Comparison of ENCODE assay signal across 1 cellular context in the genomic region with DNA sequence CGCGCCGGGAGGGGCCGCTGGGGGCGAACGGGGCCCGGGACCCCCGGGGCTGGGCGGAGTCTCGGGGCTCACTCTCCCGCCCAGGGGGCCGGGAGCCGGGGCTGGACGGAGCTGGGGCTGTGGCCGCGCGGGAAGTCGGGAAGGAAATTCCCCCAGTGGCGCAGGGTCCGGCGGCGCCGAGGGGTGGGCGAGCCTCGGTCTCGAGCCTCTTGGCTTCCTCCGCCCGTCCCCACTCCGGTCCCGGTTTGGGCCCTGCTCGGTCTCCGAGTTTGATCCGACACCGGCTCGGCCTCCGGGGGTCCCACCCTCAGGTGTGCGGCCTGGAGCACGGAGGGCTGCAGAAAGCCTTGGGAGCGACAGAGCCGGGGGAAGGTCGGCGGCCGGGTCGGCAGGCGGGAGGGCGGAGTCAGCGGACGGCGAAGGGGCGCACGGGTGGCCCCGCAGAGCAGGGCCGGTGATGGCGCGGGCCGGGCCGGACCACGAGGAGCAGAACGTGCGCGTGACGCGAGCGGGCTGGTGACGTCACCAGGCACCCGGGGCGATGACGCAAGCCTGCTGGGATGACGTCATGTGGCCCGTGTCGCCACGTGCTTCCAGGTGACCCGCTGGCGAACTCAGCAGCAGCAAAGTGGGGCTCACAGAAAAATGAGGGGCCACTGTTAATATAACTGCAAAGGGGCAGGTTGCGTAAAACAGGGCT.
TF ChIP-seq lines count a peak whose summit lies in the region.

No MANE protein-coding gene starts in this region.

TF ChIP-seq in HEK293, 187 proteins besides CTCF, POLR2A, EP300 and RAD21 (continued from another document and continues in another):
- TF ChIP-seq ZNF600 (tag by site-specific recombination; IDR thresholded peaks at IDR 0.05) = peak; percentile 100
- peak; percentile 93; the same call in 1 of the 2 replicates for TF ChIP-seq ZNF501 (tag by site-specific recombination; IDR thresholded peaks at IDR 0.05)
- peak; percentile 89 for TF ChIP-seq ZSCAN30 (tag by site-specific recombination; IDR thresholded peaks at IDR 0.05)
- TF ChIP-seq ZNF423 (tag by site-specific recombination; IDR thresholded peaks at IDR 0.05) = no peak; the same call in 1 of the 2 replicates
- TF ChIP-seq, protein P1, sequence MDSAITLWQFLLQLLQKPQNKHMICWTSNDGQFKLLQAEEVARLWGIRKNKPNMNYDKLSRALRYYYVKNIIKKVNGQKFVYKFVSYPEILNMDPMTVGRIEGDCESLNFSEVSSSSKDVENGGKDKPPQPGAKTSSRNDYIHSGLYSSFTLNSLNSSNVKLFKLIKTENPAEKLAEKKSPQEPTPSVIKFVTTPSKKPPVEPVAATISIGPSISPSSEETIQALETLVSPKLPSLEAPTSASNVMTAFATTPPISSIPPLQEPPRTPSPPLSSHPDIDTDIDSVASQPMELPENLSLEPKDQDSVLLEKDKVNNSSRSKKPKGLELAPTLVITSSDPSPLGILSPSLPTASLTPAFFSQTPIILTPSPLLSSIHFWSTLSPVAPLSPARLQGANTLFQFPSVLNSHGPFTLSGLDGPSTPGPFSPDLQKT (IDR thresholded peaks at IDR 0.05; ENCODE audit: borderline replicate concordance, low read depth, low read length) = no peak
- TF ChIP-seq, protein P2, sequence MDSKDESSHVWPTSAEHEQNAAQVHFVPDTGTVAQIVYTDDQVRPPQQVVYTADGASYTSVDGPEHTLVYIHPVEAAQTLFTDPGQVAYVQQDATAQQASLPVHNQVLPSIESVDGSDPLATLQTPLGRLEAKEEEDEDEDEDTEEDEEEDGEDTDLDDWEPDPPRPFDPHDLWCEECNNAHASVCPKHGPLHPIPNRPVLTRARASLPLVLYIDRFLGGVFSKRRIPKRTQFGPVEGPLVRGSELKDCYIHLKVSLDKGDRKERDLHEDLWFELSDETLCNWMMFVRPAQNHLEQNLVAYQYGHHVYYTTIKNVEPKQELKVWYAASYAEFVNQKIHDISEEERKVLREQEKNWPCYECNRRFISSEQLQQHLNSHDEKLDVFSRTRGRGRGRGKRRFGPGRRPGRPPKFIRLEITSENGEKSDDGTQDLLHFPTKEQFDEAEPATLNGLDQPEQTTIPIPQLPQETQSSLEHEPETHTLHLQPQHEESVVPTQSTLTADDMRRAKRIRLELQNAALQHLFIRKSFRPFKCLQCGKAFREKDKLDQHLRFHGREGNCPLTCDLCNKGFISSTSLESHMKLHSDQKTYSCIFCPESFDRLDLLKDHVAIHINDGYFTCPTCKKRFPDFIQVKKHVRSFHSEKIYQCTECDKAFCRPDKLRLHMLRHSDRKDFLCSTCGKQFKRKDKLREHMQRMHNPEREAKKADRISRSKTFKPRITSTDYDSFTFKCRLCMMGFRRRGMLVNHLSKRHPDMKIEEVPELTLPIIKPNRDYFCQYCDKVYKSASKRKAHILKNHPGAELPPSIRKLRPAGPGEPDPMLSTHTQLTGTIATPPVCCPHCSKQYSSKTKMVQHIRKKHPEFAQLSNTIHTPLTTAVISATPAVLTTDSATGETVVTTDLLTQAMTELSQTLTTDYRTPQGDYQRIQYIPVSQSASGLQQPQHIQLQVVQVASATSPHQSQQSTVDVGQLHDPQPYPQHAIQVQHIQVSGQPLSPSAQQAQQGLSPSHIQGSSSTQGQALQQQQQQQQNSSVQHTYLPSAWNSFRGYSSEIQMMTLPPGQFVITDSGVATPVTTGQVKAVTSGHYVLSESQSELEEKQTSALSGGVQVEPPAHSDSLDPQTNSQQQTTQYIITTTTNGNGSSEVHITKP (tag by site-specific recombination; IDR thresholded peaks at IDR 0.05) = peak; percentile 88
- peak; percentile 91 for TF ChIP-seq ZFP69B (tag by site-specific recombination; IDR thresholded peaks at IDR 0.05)
- no peak; the same call in 1 of the 2 replicates for TF ChIP-seq SCRT1 (tag by site-specific recombination; IDR thresholded peaks at IDR 0.05; ENCODE audit: borderline replicate concordance)
- TF ChIP-seq MEIS1 (CRISPR knock-in tag; IDR thresholded peaks at IDR 0.05; ENCODE audit: borderline replicate concordance) = no peak; the same call in 1 of the 2 replicates
- TF ChIP-seq ZNF791 (tag by site-specific recombination; IDR thresholded peaks at IDR 0.05) = no peak
- TF ChIP-seq ZNF76 (tag by site-specific recombination; IDR thresholded peaks at IDR 0.05; ENCODE audit: borderline replicate concordance, low read depth) = peak; percentile 90
- peak; percentile 87; the same call in 1 of the 2 replicates for TF ChIP-seq ZNF660 (tag by site-specific recombination; IDR thresholded peaks at IDR 0.05)
- TF ChIP-seq ZNF366 (tag by site-specific recombination; conservative IDR thresholded peaks at IDR 0.05) = peak; percentile 66
- no peak for TF ChIP-seq ZNF302 (tag by site-specific recombination; IDR thresholded peaks at IDR 0.05; ENCODE audit: low read depth)
- peak; percentile 100 for TF ChIP-seq ZNF629 (tag by site-specific recombination; IDR thresholded peaks at IDR 0.05)
- TF ChIP-seq FEZF1 (tag by site-specific recombination; IDR thresholded peaks at IDR 0.05) = peak; percentile 94
- no peak for TF ChIP-seq ZNF140 (tag by site-specific recombination; IDR thresholded peaks at IDR 0.05)
- TF ChIP-seq ZNF677 (tag by site-specific recombination; IDR thresholded peaks at IDR 0.05) = 0 out of 2 replicates have a peak, but pooled peaks have one; percentile 35
- no peak for TF ChIP-seq ZNF560 (tag by site-specific recombination; IDR thresholded peaks at IDR 0.05; ENCODE audit: borderline replicate concordance)
- TF ChIP-seq, protein P3, sequence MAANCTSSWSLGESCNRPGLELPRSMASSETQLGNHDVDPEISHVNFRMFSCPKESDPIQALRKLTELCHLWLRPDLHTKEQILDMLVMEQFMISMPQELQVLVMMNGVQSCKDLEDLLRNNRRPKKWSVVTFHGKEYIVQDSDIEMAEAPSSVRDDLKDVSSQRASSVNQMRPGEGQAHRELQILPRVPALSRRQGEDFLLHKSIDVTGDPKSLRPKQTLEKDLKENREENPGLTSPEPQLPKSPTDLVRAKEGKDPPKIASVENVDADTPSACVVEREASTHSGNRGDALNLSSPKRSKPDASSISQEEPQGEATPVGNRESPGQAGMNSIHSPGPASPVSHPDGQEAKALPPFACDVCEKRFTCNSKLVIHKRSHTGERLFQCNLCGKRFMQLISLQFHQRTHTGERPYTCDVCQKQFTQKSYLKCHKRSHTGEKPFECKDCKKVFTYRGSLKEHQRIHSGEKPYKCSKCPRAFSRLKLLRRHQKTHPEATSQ (tag by site-specific recombination; IDR thresholded peaks at IDR 0.05) = peak; percentile 98
- TF ChIP-seq ZFHX2 (tag by site-specific recombination; conservative IDR thresholded peaks at IDR 0.05) = peak; percentile 56
- no peak for TF ChIP-seq ZFP41 (tag by site-specific recombination; IDR thresholded peaks at IDR 0.05; ENCODE audit: borderline replicate concordance)
- TF ChIP-seq, protein P4, sequence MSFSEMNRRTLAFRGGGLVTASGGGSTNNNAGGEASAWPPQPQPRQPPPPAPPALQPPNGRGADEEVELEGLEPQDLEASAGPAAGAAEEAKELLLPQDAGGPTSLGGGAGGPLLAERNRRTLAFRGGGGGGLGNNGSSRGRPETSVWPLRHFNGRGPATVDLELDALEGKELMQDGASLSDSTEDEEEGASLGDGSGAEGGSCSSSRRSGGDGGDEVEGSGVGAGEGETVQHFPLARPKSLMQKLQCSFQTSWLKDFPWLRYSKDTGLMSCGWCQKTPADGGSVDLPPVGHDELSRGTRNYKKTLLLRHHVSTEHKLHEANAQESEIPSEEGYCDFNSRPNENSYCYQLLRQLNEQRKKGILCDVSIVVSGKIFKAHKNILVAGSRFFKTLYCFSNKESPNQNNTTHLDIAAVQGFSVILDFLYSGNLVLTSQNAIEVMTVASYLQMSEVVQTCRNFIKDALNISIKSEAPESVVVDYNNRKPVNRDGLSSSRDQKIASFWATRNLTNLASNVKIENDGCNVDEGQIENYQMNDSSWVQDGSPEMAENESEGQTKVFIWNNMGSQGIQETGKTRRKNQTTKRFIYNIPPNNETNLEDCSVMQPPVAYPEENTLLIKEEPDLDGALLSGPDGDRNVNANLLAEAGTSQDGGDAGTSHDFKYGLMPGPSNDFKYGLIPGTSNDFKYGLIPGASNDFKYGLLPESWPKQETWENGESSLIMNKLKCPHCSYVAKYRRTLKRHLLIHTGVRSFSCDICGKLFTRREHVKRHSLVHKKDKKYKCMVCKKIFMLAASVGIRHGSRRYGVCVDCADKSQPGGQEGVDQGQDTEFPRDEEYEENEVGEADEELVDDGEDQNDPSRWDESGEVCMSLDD (tag by site-specific recombination; IDR thresholded peaks at IDR 0.05) = peak; percentile 98
- TF ChIP-seq, protein P5, sequence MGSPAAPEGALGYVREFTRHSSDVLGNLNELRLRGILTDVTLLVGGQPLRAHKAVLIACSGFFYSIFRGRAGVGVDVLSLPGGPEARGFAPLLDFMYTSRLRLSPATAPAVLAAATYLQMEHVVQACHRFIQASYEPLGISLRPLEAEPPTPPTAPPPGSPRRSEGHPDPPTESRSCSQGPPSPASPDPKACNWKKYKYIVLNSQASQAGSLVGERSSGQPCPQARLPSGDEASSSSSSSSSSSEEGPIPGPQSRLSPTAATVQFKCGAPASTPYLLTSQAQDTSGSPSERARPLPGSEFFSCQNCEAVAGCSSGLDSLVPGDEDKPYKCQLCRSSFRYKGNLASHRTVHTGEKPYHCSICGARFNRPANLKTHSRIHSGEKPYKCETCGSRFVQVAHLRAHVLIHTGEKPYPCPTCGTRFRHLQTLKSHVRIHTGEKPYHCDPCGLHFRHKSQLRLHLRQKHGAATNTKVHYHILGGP (tag by site-specific recombination; IDR thresholded peaks at IDR 0.05) = no peak
- TF ChIP-seq ZNF48 (tag by site-specific recombination; IDR thresholded peaks at IDR 0.05) = no peak
- TF ChIP-seq, protein P6, sequence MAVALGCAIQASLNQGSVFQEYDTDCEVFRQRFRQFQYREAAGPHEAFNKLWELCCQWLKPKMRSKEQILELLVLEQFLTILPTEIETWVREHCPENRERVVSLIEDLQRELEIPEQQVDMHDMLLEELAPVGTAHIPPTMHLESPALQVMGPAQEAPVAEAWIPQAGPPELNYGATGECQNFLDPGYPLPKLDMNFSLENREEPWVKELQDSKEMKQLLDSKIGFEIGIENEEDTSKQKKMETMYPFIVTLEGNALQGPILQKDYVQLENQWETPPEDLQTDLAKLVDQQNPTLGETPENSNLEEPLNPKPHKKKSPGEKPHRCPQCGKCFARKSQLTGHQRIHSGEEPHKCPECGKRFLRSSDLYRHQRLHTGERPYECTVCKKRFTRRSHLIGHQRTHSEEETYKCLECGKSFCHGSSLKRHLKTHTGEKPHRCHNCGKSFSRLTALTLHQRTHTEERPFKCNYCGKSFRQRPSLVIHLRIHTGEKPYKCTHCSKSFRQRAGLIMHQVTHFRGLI (tag by site-specific recombination; IDR thresholded peaks at IDR 0.05) = peak; percentile 64
- TF ChIP-seq, protein P7, sequence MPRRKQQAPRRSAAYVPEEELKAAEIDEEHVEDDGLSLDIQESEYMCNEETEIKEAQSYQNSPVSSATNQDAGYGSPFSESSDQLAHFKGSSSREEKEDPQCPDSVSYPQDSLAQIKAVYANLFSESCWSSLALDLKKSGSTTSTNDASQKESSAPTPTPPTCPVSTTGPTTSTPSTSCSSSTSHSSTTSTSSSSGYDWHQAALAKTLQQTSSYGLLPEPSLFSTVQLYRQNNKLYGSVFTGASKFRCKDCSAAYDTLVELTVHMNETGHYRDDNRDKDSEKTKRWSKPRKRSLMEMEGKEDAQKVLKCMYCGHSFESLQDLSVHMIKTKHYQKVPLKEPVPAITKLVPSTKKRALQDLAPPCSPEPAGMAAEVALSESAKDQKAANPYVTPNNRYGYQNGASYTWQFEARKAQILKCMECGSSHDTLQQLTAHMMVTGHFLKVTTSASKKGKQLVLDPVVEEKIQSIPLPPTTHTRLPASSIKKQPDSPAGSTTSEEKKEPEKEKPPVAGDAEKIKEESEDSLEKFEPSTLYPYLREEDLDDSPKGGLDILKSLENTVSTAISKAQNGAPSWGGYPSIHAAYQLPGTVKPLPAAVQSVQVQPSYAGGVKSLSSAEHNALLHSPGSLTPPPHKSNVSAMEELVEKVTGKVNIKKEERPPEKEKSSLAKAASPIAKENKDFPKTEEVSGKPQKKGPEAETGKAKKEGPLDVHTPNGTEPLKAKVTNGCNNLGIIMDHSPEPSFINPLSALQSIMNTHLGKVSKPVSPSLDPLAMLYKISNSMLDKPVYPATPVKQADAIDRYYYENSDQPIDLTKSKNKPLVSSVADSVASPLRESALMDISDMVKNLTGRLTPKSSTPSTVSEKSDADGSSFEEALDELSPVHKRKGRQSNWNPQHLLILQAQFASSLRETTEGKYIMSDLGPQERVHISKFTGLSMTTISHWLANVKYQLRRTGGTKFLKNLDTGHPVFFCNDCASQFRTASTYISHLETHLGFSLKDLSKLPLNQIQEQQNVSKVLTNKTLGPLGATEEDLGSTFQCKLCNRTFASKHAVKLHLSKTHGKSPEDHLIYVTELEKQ (tag by site-specific recombination; IDR thresholded peaks at IDR 0.05; ENCODE audit: borderline replicate concordance) = peak; percentile 96
- TF ChIP-seq, protein P8, sequence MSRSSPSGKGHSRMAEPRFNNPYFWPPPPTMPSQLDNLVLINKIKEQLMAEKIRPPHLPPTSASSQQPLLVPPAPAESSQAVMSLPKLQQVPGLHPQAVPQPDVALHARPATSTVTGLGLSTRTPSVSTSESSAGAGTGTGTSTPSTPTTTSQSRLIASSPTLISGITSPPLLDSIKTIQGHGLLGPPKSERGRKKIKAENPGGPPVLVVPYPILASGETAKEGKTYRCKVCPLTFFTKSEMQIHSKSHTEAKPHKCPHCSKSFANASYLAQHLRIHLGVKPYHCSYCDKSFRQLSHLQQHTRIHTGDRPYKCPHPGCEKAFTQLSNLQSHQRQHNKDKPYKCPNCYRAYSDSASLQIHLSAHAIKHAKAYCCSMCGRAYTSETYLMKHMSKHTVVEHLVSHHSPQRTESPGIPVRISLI (tag by site-specific recombination; IDR thresholded peaks at IDR 0.05) = no peak
- peak; percentile 94 for TF ChIP-seq KLF16 (tag by site-specific recombination; IDR thresholded peaks at IDR 0.05)
- TF ChIP-seq ZNF670 (tag by site-specific recombination; IDR thresholded peaks at IDR 0.05; ENCODE audit: low read depth) = no peak
- TF ChIP-seq ZBTB8A (tag by site-specific recombination; IDR thresholded peaks at IDR 0.05) = peak; percentile 93
- TF ChIP-seq, protein P9, sequence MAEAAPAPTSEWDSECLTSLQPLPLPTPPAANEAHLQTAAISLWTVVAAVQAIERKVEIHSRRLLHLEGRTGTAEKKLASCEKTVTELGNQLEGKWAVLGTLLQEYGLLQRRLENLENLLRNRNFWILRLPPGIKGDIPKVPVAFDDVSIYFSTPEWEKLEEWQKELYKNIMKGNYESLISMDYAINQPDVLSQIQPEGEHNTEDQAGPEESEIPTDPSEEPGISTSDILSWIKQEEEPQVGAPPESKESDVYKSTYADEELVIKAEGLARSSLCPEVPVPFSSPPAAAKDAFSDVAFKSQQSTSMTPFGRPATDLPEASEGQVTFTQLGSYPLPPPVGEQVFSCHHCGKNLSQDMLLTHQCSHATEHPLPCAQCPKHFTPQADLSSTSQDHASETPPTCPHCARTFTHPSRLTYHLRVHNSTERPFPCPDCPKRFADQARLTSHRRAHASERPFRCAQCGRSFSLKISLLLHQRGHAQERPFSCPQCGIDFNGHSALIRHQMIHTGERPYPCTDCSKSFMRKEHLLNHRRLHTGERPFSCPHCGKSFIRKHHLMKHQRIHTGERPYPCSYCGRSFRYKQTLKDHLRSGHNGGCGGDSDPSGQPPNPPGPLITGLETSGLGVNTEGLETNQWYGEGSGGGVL (tag by site-specific recombination; IDR thresholded peaks at IDR 0.05) = peak; percentile 74
- peak; percentile 64; the same call in 1 of the 2 replicates for TF ChIP-seq ZNF133 (tag by site-specific recombination; IDR thresholded peaks at IDR 0.05)
- peak; percentile 78; the same call in 1 of the 2 replicates for TF ChIP-seq ZNF121 (tag by site-specific recombination; IDR thresholded peaks at IDR 0.05)
- TF ChIP-seq ZNF354C (tag by site-specific recombination; IDR thresholded peaks at IDR 0.05; ENCODE audit: borderline replicate concordance, low read depth) = 0 out of 2 replicates have a peak, but pooled peaks have one; percentile 7
